1 cellular context compared by ENCODE assay signal in genomic region chr6:169862464-169863148, GRCh38.
TF ChIP-seq lines count a peak whose summit lies in the region.

No MANE protein-coding gene starts in this region.

TF ChIP-seq in H1, 55 proteins besides CTCF, POLR2A, EP300 and RAD21:
- TF ChIP-seq JUN (IDR thresholded peaks at IDR 0.05; ENCODE audit: low read depth, low read length) = no peak
- TF ChIP-seq NRF1 (IDR thresholded peaks at IDR 0.05; ENCODE audit: low read depth, low read length) = no peak
- no peak for TF ChIP-seq CBX8 (IDR thresholded peaks at IDR 0.05; ENCODE audit: borderline replicate concordance, low read depth, low read length)
- TF ChIP-seq BCL11A (IDR thresholded peaks at IDR 0.05; ENCODE audit: low read depth in 2 of 2, low read length in 2 of 2) = no peak
- no peak for TF ChIP-seq HDAC6 (IDR thresholded peaks at IDR 0.05; ENCODE audit: low read depth, low read length)
- TF ChIP-seq CHD2 (IDR thresholded peaks at IDR 0.05; ENCODE audit: low read length) = no peak
- no peak for TF ChIP-seq KDM1A (IDR thresholded peaks at IDR 0.05; ENCODE audit: borderline replicate concordance, low read length)
- no peak for TF ChIP-seq KDM5A (IDR thresholded peaks at IDR 0.05; ENCODE audit: low read length)
- no peak for TF ChIP-seq GTF2F1 (IDR thresholded peaks at IDR 0.05; ENCODE audit: borderline replicate concordance, low read depth, low read length)
- TF ChIP-seq SIRT6 (IDR thresholded peaks at IDR 0.05; ENCODE audit: low read length) = no peak
- no peak for TF ChIP-seq SAP30 (IDR thresholded peaks at IDR 0.05; ENCODE audit: insufficient read depth, insufficient replicate concordance, low read length)
- TF ChIP-seq RXRA (IDR thresholded peaks at IDR 0.05; ENCODE audit: insufficient read depth, low read depth, low read length) = no peak
- TF ChIP-seq CHD1 (IDR thresholded peaks at IDR 0.05; ENCODE audit: low read depth, low read length) = no peak
